34 cellular contexts compared by ENCODE assay signal in the genomic region with DNA sequence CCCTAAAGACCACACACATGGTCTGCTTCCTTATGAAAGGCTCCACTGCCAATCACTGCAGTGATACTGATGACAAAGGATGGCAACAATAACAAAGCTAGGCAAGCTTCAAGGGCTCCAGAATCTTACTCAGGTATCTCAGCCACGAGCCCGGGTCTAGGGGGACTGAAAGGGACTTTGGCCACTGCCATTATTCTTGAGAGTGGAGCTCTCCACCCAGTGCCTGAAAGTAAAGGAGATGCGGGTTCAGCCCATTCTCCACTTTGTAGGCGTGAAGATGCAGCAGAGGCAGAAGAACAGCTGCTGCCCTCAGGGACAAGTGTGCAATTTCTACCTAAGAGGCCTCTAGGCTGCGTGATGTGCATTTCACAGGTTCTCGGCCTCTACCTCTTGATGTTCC. TPM values are rescaled to one million over a fixed set of nuclear protein-coding genes. Genes with fewer than 3 reads are reported as not detected.
"Had no signal": no experiment of that assay in that cellular context is flagged by ENCODE, and none has a peak within 500 bp of the region (broad histone marks: within the 10 kb centered on the region; RNA-seq: fewer than 3 reads in every experiment).

No MANE protein-coding gene starts in this region.

- H2AFZ ChIP-seq: hepatocyte had no signal

- H3K9me3 ChIP-seq: heart right ventricle, left lung, lower lobe of right lung, neutrophil, ovary, right atrium auricular region, right lobe of liver, stomach, testis, thyroid gland, transverse colon, upper lobe of left lung, uterus had no signal

- H3K27me3 ChIP-seq: hepatocyte, ovary, right atrium auricular region, right lobe of liver, stomach, testis, thyroid gland, transverse colon, upper lobe of left lung, uterus had no signal

- H3K27ac ChIP-seq: heart right ventricle, hepatocyte, left lung, lower lobe of right lung, neutrophil, ovary, right atrium auricular region, right lobe of liver, stomach, testis, thyroid gland, transverse colon, upper lobe of left lung, uterus had no signal

- DNase-seq: heart right ventricle; kidney glomerular epithelial cell; left cardiac atrium; left lung; lower lobe of right lung; mammary epithelial cell; mesenchymal stem cell; naive thymus-derived CD8-positive, alpha-beta T cell; occipital lobe; ovary; right lobe of liver; stimulated activated CD4-positive, alpha-beta T cell treated with anti-CD3 and anti-CD28 coated beads, Interleukin-1b, Interleukin-23, amount 100 ng/mL, for 48 hours; stimulated activated CD4-positive, alpha-beta T cell treated with anti-CD3 and anti-CD28 coated beads, Interleukin-2, amount 100 ng/mL, for 48 hours; stimulated activated CD4-positive, alpha-beta T cell treated with anti-CD3 and anti-CD28 coated beads, Interleukin-4, amount 100 ng/mL, for 4 hours; stimulated activated CD8-positive, alpha-beta memory T cell treated with anti-CD3 and anti-CD28 coated beads, Interleukin-4, amount 100 ng/mL, for 48 hours; stimulated activated naive CD8-positive, alpha-beta T cell treated with anti-CD3 and anti-CD28 coated beads, Interleukin-15, Interleukin-2, amounts not matched to agents 100 U/mL and 50 U/mL, for 24 hours; stomach; testis; thyroid gland; transverse colon; upper lobe of left lung; uterus had no signal

- H3K27ac Mint-ChIP-seq: naive thymus-derived CD8-positive, alpha-beta T cell; nephron; progenitor cell of endocrine pancreas; stimulated activated memory B cell treated with anti-CD40 and anti-IgM and Interleukin-4, amounts not matched to agents 10 μg/mL and 1 μg/mL and 100 μg/mL, for 72 hours had no signal

- H3K36me3 Mint-ChIP-seq: naive thymus-derived CD8-positive, alpha-beta T cell; stimulated activated memory B cell treated with anti-CD40 and anti-IgM and Interleukin-4, amounts not matched to agents 10 μg/mL and 1 μg/mL and 100 μg/mL, for 72 hours had no signal

- H3K4me1 Mint-ChIP-seq: naive thymus-derived CD8-positive, alpha-beta T cell; nephron; neural crest cell; stimulated activated memory B cell treated with anti-CD40 and anti-IgM and Interleukin-4, amounts not matched to agents 10 μg/mL and 1 μg/mL and 100 μg/mL, for 72 hours had no signal

- H3K36me3 ChIP-seq: heart right ventricle, left lung, lower lobe of right lung, neutrophil, ovary, right atrium auricular region, right lobe of liver, thyroid gland, transverse colon, upper lobe of left lung, uterus had no signal

- H3K4me1 ChIP-seq: heart right ventricle, left lung, lower lobe of right lung, right atrium auricular region, stomach, testis, thyroid gland, transverse colon, upper lobe of left lung, uterus had no signal

- ATAC-seq: heart right ventricle; left cardiac atrium; left lung; lower lobe of right lung; naive thymus-derived CD8-positive, alpha-beta T cell; stimulated activated memory B cell treated with anti-CD40 and anti-IgM and Interleukin-4, amounts not matched to agents 10 μg/mL and 1 μg/mL and 100 μg/mL, for 72 hours; stimulated activated naive CD8-positive, alpha-beta T cell treated with anti-CD3 and anti-CD28 coated beads, Interleukin-15, Interleukin-2, amounts not matched to agents 100 U/mL and 50 U/mL, for 24 hours had no signal

- H3K4me3 ChIP-seq: heart right ventricle, hepatocyte, left lung, lower lobe of right lung, ovary, right atrium auricular region, right lobe of liver, smooth muscle cell, stomach, testis, thyroid gland, transverse colon, upper lobe of left lung, uterus had no signal

- H3K4me3 Mint-ChIP-seq: naive thymus-derived CD8-positive, alpha-beta T cell; nephron; neural crest cell; stimulated activated memory B cell treated with anti-CD40 and anti-IgM and Interleukin-4, amounts not matched to agents 10 μg/mL and 1 μg/mL and 100 μg/mL, for 72 hours had no signal

- H3K4me2 ChIP-seq: hepatocyte, smooth muscle cell had no signal

- H3K9me3 Mint-ChIP-seq: naive thymus-derived CD8-positive, alpha-beta T cell; nephron; stimulated activated memory B cell treated with anti-CD40 and anti-IgM and Interleukin-4, amounts not matched to agents 10 μg/mL and 1 μg/mL and 100 μg/mL, for 72 hours had no signal

RNA-seq across cellular contexts. Expression of a gene that starts 31.4 kb away (rescaled TPM):
- total RNA-seq: heart right ventricle; hepatocyte; left lung; lower lobe of right lung; mammary epithelial cell; mucosa of gallbladder; naive thymus-derived CD8-positive, alpha-beta T cell; neural crest cell; occipital lobe; ovary; progenitor cell of endocrine pancreas; pulmonary artery endothelial cell; renal cortical epithelial cell; right atrium auricular region; skeletal muscle tissue; stomach; thyroid gland; uterus had no signal
- polyA plus RNA-seq: hepatocyte; naive thymus-derived CD8-positive, alpha-beta T cell; ovary had no signal

RNA-seq across cellular contexts. Expression of a gene that starts 40.0 kb away (rescaled TPM):
- total RNA-seq: pulmonary artery endothelial cell, renal cortical epithelial cell had no signal
- polyA plus RNA-seq: naive thymus-derived CD8-positive, alpha-beta T cell had no signal
